ENCODE assay signal across 8 cellular contexts in genomic region chr2:119826370-119826961, GRCh38.
DNase-seq lines count a peak whose midpoint lies in the region; ATAC-seq lines count a peak whose summit lies in the region.

No MANE protein-coding gene starts in this region.

- peaks cover 8 to 22% of the 10 kb centered on the region in 2 donors for H3K36me3 Mint-ChIP-seq in activated naive CD4-positive, alpha-beta T cell treated with anti-CD3 and anti-CD28 coated beads, Interleukin-2, amount 50 U/mL, for 72 hours
- H3K36me3 Mint-ChIP-seq in immature natural killer cell, result peaks cover 0 to 10% (median 4%) of the 10 kb centered on the region in 3 donors

- DNase-seq in NCI-H345 (lab: John Stamatoyannopoulos, UW) (peak; percentile 12), NCI-H345 treated with DMSO at 0.1 percent for 48 hours (lab: John Stamatoyannopoulos, UW; ENCODE audit: unreplicated experiment) (no peak), NCI-H69 (lab: John Stamatoyannopoulos, UW) (peak; percentile 48), immature natural killer cell (peak; percentile 30 to 44 (median 31)), T1000 (lab: John Stamatoyannopoulos, UW) (no peak)
- peak in 1 of 2 donors; percentile 27 for DNase-seq in activated naive CD4-positive, alpha-beta T cell treated with anti-CD3 and anti-CD28 coated beads, Interleukin-2, amount 50 U/mL, for 72 hours (ENCODE audit: low spot score in 2 of 2)
- DNase-seq in stimulated activated CD8-positive, alpha-beta memory T cell treated with anti-CD3 and anti-CD28 coated beads, Interleukin-4, amount 100 ng/mL, for 24 hours (ENCODE audit: low read depth), result peak; percentile 17

- H3K4me3 Mint-ChIP-seq in immature natural killer cell, result no peak overlapping the region

- H3K27ac Mint-ChIP-seq in activated naive CD4-positive, alpha-beta T cell treated with anti-CD3 and anti-CD28 coated beads, Interleukin-2, amount 50 U/mL, for 72 hours, result no peak overlapping the region
- peak overlapping the region in 1 of 6 donors; percentile 12 for H3K27ac Mint-ChIP-seq in immature natural killer cell

- ATAC-seq in GM21529 (IDR thresholded peaks at IDR 0.05; ENCODE audit: unreplicated experiment), result peak; percentile 65
- ATAC-seq in activated naive CD4-positive, alpha-beta T cell treated with anti-CD3 and anti-CD28 coated beads, Interleukin-2, amount 50 U/mL, for 72 hours, result peak; percentile 50 to 59

- H3K27me3 Mint-ChIP-seq in immature natural killer cell (ENCODE audit: low read depth in 3 of 3), result peaks cover 0 to 2% (median 2%) of the 10 kb centered on the region in 3 donors

- H3K9me3 Mint-ChIP-seq in activated naive CD4-positive, alpha-beta T cell treated with anti-CD3 and anti-CD28 coated beads, Interleukin-2, amount 50 U/mL, for 72 hours, result peaks cover 5 to 6% of the 10 kb centered on the region in 2 donors
- H3K9me3 Mint-ChIP-seq in immature natural killer cell, result peaks cover 0 to 3% (median 0%) of the 10 kb centered on the region in 6 donors

- peaks cover 40 to 78% of the 10 kb centered on the region in 2 donors for H3K4me1 Mint-ChIP-seq in immature natural killer cell

Comparison
In these comparisons a context has a peak if more than half of its experiments do, and no peak if none do; other contexts are left out.
1. DNase-seq: peak in NCI-H345 (single experiment), NCI-H69 (single experiment), immature natural killer cell (3 of 3) and stimulated activated CD8-positive, alpha-beta memory T cell treated with anti-CD3 and anti-CD28 coated beads, Interleukin-4, amount 100 ng/mL, for 24 hours (single experiment); none in NCI-H345 treated with DMSO at 0.1 percent for 48 hours (single experiment) and T1000 (single experiment).